1 cellular context compared by ENCODE assay signal in genomic region chr1:91842563-91842962, GRCh38.
A peak's percentile ranks its signal among the peaks of the same experiment; 100 is the strongest.
TF ChIP-seq lines count a peak whose summit lies in the region.

No MANE protein-coding gene starts in this region.

TF ChIP-seq in HEK293, 187 proteins besides CTCF, POLR2A, EP300 and RAD21 (continued from another document):
- TF ChIP-seq ZBTB44 (tag by site-specific recombination; IDR thresholded peaks at IDR 0.05) (no peak), BCL11A (tag by site-specific recombination; IDR thresholded peaks at IDR 0.05; ENCODE audit: low read depth) (no peak), FEZF1 (tag by site-specific recombination; IDR thresholded peaks at IDR 0.05) (peak; percentile 70), ZNF121 (tag by site-specific recombination; IDR thresholded peaks at IDR 0.05) (no peak), ZNF548 (tag by site-specific recombination; IDR thresholded peaks at IDR 0.05) (no peak), MZF1 (tag by site-specific recombination; IDR thresholded peaks at IDR 0.05; ENCODE audit: borderline replicate concordance) (no peak), ZSCAN4 (tag by site-specific recombination; IDR thresholded peaks at IDR 0.05) (no peak), ZSCAN16 (tag by site-specific recombination; IDR thresholded peaks at IDR 0.05) (0 out of 2 replicates have a peak, but pooled peaks have one; percentile 52), ZNF843 (tag by site-specific recombination; IDR thresholded peaks at IDR 0.05) (peak; percentile 61), PATZ1 (tag by site-specific recombination; IDR thresholded peaks at IDR 0.05) (no peak), GLIS1 (tag by site-specific recombination; IDR thresholded peaks at IDR 0.05) (no peak), ZNF660 (tag by site-specific recombination; IDR thresholded peaks at IDR 0.05) (no peak), ZNF529 (tag by site-specific recombination; IDR thresholded peaks at IDR 0.05; ENCODE audit: insufficient replicate concordance) (no peak), ZNF658 (tag by site-specific recombination; IDR thresholded peaks at IDR 0.05) (no peak), SP7 (tag by site-specific recombination; IDR thresholded peaks at IDR 0.05) (peak; percentile 65)
